ENCODE assay signal across 6 cellular contexts in the genomic region with DNA sequence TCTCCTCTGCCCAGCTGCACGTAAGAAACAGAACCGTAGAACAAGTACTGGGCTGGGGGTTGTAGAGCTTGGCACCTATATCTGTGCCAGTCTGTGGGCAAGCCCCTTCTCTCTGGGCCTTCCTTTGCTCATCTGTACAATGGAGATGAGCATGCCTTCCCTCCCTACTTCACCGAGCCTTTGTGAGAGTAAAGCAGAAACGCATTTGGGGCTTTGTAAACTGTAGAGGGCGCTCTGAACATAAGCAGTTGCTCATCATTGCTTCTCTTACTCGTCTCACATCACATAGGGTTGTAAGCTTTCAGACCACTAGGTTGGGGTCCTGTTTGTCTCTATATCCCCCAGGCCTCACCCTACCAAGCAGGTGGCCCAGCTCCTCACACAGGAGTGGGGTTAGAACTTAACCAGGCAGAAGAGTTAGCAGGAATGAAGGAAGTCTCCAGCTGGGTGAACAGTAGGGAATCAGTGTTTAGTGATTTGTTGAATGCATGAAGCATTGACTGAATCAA. TPM values are rescaled to one million over a fixed set of nuclear protein-coding genes. Genes with fewer than 3 reads are reported as not detected.
A peak's percentile ranks its signal among the peaks of the same experiment; 100 is the strongest.
DNase-seq lines count a peak whose midpoint lies in the region; ATAC-seq and TF ChIP-seq lines count a peak whose summit lies in the region.

No MANE protein-coding gene starts in this region.

- H3K4me3 ChIP-seq in fibroblast of pulmonary artery (replicated peaks; ENCODE audit: low read depth, low read length) = no peak overlapping the region

- in situ Hi-C loops in ACHN (cut with HindIII; ENCODE audit: low pct_ligation_motif_present, low pct_unique_long_range_greater_than_20kb, low sequenced_read_pairs) = no loop called here

- DNase-seq in ACHN (peak; percentile 79), H4 (ENCODE audit: low spot score) (peak; percentile 61), RPMI8226 (peak; percentile 79), fibroblast of pulmonary artery (ENCODE audit: low read depth) (peak; percentile 79), DMS79 (lab: John Stamatoyannopoulos, UW) (no peak)

- TF ChIP-seq CTCF in fibroblast of pulmonary artery (IDR thresholded peaks at IDR 0.05; ENCODE audit: low read length, missing control alignments) = peak; percentile 84

- no peak for ATAC-seq in HG02642 (IDR thresholded peaks at IDR 0.05; ENCODE audit: poor library complexity, unreplicated experiment)

RNA-seq across cellular contexts. Expression of a gene that starts 15.1 kb away (rescaled TPM):
- total RNA-seq in H4 (2014; rRNA removed; shearing (Covaris generic)) = 0.70 and 1.2 TPM in 2 replicates

RNA-seq across cellular contexts. Expression of a gene that starts 19.8 kb away (rescaled TPM):
- 37.6 and 41.2 TPM in 2 replicates for total RNA-seq in H4 (2014; rRNA removed; shearing (Covaris generic))

RNA-seq across cellular contexts. Expression of a gene that starts 35.6 kb away (rescaled TPM):
- total RNA-seq in H4 (2014; rRNA removed; shearing (Covaris generic)) = 16.3 and 18.5 TPM in 2 replicates

RNA-seq across cellular contexts. Expression of a gene that starts 50.9 kb away (rescaled TPM):
- 0.45 TPM in 1 of 2 replicates, not detected in the other for total RNA-seq in H4 (2014; rRNA removed; shearing (Covaris generic))

RNA-seq across cellular contexts. Expression of a gene that starts 59.0 kb away (rescaled TPM):
- total RNA-seq in H4 (2014; rRNA removed; shearing (Covaris generic)) = 106 and 129 TPM in 2 replicates
